Comparison of ENCODE assay signal across 9 cellular contexts in the genomic region with DNA sequence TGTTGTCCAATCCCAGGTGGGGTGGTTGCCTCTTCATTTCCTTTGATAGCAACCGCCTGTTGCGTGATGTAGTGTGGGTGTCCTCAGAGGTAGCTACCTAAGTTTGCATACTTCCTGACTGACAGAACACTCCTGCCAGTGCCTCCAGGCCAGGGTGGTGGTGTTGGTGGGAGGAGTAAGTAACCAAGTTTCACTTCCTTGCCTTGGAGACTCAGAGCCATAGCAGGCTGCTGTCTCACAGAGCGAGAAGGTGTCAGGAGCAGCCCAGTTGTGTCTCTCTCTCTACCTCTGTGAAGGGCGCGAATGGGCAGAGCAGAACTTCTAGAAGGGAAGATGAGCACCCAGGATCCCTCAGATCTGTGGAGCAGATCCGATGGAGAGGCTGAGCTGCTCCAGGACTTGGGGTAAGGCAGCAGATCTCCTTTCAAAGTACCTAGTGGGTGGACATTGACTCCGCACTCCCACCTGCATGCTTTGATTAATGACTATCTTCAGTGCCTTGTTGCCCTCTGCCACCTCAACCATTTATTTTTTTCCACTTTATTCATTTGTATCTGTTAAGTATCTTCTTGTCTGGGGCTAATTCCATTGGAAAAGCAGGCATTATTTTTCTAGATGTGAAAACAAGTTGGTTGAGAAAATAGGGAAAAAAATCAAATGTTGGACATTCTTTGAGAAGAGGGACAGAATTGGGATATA. TPM values are rescaled to one million over a fixed set of nuclear protein-coding genes. Genes with fewer than 3 reads are reported as not detected.
A peak's percentile ranks its signal among the peaks of the same experiment; 100 is the strongest.
DNase-seq lines count a peak whose midpoint lies in the region; ATAC-seq and TF ChIP-seq lines count a peak whose summit lies in the region.
"Had no signal": no experiment of that assay in that cellular context is flagged by ENCODE, and none has a peak within 500 bp of the region (broad histone marks: within the 10 kb centered on the region; RNA-seq: fewer than 3 reads in every experiment).

A gene with protein sequence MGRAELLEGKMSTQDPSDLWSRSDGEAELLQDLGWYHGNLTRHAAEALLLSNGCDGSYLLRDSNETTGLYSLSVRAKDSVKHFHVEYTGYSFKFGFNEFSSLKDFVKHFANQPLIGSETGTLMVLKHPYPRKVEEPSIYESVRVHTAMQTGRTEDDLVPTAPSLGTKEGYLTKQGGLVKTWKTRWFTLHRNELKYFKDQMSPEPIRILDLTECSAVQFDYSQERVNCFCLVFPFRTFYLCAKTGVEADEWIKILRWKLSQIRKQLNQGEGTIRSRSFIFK (plus strand): TSS at position 217 of the 699 bp plus-strand sequence. CDS start 87 bp downstream, at position 304.

- peaks cover 12% of the 10 kb centered on the region; the same call in 1 of the 2 replicates for H3K27me3 Mint-ChIP-seq in HFFc6 (ENCODE audit: insufficient read depth)

- no peaks in the 10 kb centered on the region for H3K4me1 Mint-ChIP-seq in HFFc6 (ENCODE audit: low read depth)

- no peaks in the 10 kb centered on the region for H4K20me1 ChIP-seq in DOHH2 (ENCODE audit: control insufficient read depth, insufficient read depth, low read depth, low read length)
- H4K20me1 ChIP-seq in Loucy (ENCODE audit: insufficient read depth, low read length, poor library complexity, severe bottlenecking) = no peaks in the 10 kb centered on the region

- H3K4me3 ChIP-seq in DOHH2 (ENCODE audit: low read length) = peak within 1 kb of the TSS; percentile 77
- H3K4me3 ChIP-seq in Loucy (ENCODE audit: low read length, poor library complexity, severe bottlenecking) = no peak within 1 kb of the TSS
- H3K4me3 ChIP-seq in SJCRH30 = no peak within 1 kb of the TSS

- no peaks in the 10 kb centered on the region for H3K9me3 Mint-ChIP-seq in HFFc6

- H3K36me3 ChIP-seq in DOHH2 (ENCODE audit: control insufficient read depth, low read length) (peaks cover 42% of the 10 kb centered on the region), Loucy (ENCODE audit: insufficient read depth, low read length) (no peaks in the 10 kb centered on the region), SJCRH30 (no peaks in the 10 kb centered on the region)
- H3K36me3 ChIP-seq: gastrocnemius medialis had no signal

- H2AFZ ChIP-seq in Loucy (ENCODE audit: low read length) = peak within 1 kb of the TSS; percentile 80

- H3K27me3 ChIP-seq in DOHH2 (ENCODE audit: control insufficient read depth, low read length) (no peaks in the 10 kb centered on the region), Loucy (ENCODE audit: insufficient read depth, low read length, poor library complexity, severe bottlenecking) (no peaks in the 10 kb centered on the region), SJCRH30 (no peaks in the 10 kb centered on the region)
- H3K27me3 ChIP-seq: gastrocnemius medialis had no signal

- H3K9me2 ChIP-seq in DOHH2 (replicated peaks; ENCODE audit: control insufficient read depth, low read length) (no peaks in the 10 kb centered on the region), Loucy (replicated peaks; ENCODE audit: low read depth, low read length) (no peaks in the 10 kb centered on the region)

- H3K4me1 ChIP-seq in DOHH2 (ENCODE audit: control insufficient read depth, low read length) = peaks cover 68% of the 10 kb centered on the region
- H3K4me1 ChIP-seq in Loucy (ENCODE audit: insufficient read depth, low read length, poor library complexity, severe bottlenecking) = no peaks in the 10 kb centered on the region
- no peaks in the 10 kb centered on the region for H3K4me1 ChIP-seq in SJCRH30
- H3K4me1 ChIP-seq: gastrocnemius medialis had no signal

- H3K27ac Mint-ChIP-seq in HFFc6 = no peak within 1 kb of the TSS

- no peak within 1 kb of the TSS for H3K4me3 Mint-ChIP-seq in HFFc6

- ATAC-seq in GM21528 (IDR thresholded peaks at IDR 0.05; ENCODE audit: low FRiP score, unreplicated experiment) = peak; percentile 95
- ATAC-seq: gastrocnemius medialis had no signal

- TF ChIP-seq CTCF in DOHH2 (IDR thresholded peaks at IDR 0.05; ENCODE audit: low read depth, low read length, poor library complexity, severe bottlenecking) (no peak), Loucy (conservative IDR thresholded peaks at IDR 0.05; ENCODE audit: low read length) (no peak), HFFc6 (IDR thresholded peaks at IDR 0.05) (no peak)

- H3K9ac ChIP-seq in Loucy (ENCODE audit: low read depth, low read length, poor library complexity, severe bottlenecking) = no peak within 1 kb of the TSS

- H3K4me2 ChIP-seq in DOHH2 (ENCODE audit: low read length) = peak within 1 kb of the TSS; percentile 89
- H3K4me2 ChIP-seq in Loucy (ENCODE audit: low read depth, low read length, poor library complexity, severe bottlenecking) = no peak within 1 kb of the TSS

- H3K79me2 ChIP-seq in DOHH2 (ENCODE audit: control insufficient read depth, low read length) (peaks cover 51% of the 10 kb centered on the region), Loucy (ENCODE audit: insufficient read depth, low read length) (no peaks in the 10 kb centered on the region)

- no peaks in the 10 kb centered on the region for H3K36me3 Mint-ChIP-seq in HFFc6 (ENCODE audit: low read depth)

- H3K9me3 ChIP-seq in DOHH2 (ENCODE audit: control insufficient read depth, insufficient read depth, low read length) (no peaks in the 10 kb centered on the region), Loucy (ENCODE audit: insufficient read depth, low read depth, low read length) (no peaks in the 10 kb centered on the region), SJCRH30 (replicated peaks) (no peaks in the 10 kb centered on the region)
- H3K9me3 ChIP-seq: gastrocnemius medialis had no signal

- H3K27ac ChIP-seq in DOHH2 (ENCODE audit: low read depth, low read length) = peak within 1 kb of the TSS; percentile 86
- H3K27ac ChIP-seq in SJCRH30 = no peak within 1 kb of the TSS
- H3K27ac ChIP-seq: gastrocnemius medialis had no signal

- peaks cover 20% of the 10 kb centered on the region for H3F3A ChIP-seq in DOHH2 (ENCODE audit: control insufficient read depth, insufficient read depth)
- H3F3A ChIP-seq in Loucy (ENCODE audit: low read depth) = no peaks in the 10 kb centered on the region

- peak; percentile 84 for DNase-seq in activated CD8-positive, alpha-beta memory T cell treated with anti-CD3 and anti-CD28 coated beads for 24 hours
- DNase-seq in globus pallidus (ENCODE audit: low spot score) = peak; percentile 33
- DNase-seq in stimulated activated CD4-positive, alpha-beta T cell treated with anti-CD3 and anti-CD28 coated beads, Interleukin-4, amount 100 ng/mL, for 1 hour = peak; percentile 65
- no peak for DNase-seq in SJCRH30
- no peak for DNase-seq in HFFc6

RNA-seq across cellular contexts. Expression of the gene that starts here (rescaled TPM):
- 0.18 and 0.49 TPM in 2 replicates for total RNA-seq in SJCRH30 (2014; rRNA removed; shearing (Covaris generic))
- total RNA-seq in HFFc6 (2021; fragmentation: NEBNext Ultra II Directional; extraction: Animal tissue kit (Norgen Biotek cat#: 25700)) = not detected

Comparison
In these comparisons a context has a peak if more than half of its experiments do, and no peak if none do; other contexts are left out.
1. DNase-seq: peak in activated CD8-positive, alpha-beta memory T cell treated with anti-CD3 and anti-CD28 coated beads for 24 hours (single experiment), globus pallidus (single experiment) and stimulated activated CD4-positive, alpha-beta T cell treated with anti-CD3 and anti-CD28 coated beads, Interleukin-4, amount 100 ng/mL, for 1 hour (single experiment); none in SJCRH30 (0 of 2) and HFFc6 (single experiment).